ENCODE assay signal across 1 cellular context in the genomic region with DNA sequence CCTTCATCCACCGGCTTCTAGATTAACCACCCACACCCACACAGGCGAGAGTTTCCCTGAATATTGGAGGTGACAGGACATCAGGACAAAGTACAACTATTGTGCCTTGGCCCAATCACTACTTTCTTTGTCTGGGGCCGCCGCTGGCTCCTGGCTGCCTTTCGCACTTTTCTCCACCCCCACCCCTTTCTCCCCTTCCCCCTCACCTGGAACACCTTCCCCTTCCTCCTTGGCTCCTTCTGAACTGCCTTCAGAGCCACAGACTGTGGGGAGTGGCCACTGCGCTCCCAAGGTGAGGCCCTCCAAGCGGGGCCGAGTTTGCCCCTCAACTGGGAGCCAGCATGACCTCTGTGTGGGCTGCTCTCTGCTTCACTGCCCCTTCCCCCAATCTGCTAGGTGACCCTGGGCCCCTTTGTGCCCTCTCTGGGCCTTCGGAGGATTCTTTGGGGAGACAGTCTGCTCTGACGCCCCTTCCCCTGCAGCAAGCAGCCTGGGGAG.
TF ChIP-seq lines count a peak whose summit lies in the region.

No MANE protein-coding gene starts in this region.

TF ChIP-seq in HepG2, 621 proteins besides CTCF, POLR2A, EP300 and RAD21 (continued from another document and continues in another):
- TF ChIP-seq KIAA2018 (CRISPR knock-in tag; IDR thresholded peaks at IDR 0.05; ENCODE audit: borderline replicate concordance): no peak
- TF ChIP-seq, protein P1, sequence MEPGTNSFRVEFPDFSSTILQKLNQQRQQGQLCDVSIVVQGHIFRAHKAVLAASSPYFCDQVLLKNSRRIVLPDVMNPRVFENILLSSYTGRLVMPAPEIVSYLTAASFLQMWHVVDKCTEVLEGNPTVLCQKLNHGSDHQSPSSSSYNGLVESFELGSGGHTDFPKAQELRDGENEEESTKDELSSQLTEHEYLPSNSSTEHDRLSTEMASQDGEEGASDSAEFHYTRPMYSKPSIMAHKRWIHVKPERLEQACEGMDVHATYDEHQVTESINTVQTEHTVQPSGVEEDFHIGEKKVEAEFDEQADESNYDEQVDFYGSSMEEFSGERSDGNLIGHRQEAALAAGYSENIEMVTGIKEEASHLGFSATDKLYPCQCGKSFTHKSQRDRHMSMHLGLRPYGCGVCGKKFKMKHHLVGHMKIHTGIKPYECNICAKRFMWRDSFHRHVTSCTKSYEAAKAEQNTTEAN (CRISPR knock-in tag; conservative IDR thresholded peaks at IDR 0.05): no peak
- TF ChIP-seq, protein P2, sequence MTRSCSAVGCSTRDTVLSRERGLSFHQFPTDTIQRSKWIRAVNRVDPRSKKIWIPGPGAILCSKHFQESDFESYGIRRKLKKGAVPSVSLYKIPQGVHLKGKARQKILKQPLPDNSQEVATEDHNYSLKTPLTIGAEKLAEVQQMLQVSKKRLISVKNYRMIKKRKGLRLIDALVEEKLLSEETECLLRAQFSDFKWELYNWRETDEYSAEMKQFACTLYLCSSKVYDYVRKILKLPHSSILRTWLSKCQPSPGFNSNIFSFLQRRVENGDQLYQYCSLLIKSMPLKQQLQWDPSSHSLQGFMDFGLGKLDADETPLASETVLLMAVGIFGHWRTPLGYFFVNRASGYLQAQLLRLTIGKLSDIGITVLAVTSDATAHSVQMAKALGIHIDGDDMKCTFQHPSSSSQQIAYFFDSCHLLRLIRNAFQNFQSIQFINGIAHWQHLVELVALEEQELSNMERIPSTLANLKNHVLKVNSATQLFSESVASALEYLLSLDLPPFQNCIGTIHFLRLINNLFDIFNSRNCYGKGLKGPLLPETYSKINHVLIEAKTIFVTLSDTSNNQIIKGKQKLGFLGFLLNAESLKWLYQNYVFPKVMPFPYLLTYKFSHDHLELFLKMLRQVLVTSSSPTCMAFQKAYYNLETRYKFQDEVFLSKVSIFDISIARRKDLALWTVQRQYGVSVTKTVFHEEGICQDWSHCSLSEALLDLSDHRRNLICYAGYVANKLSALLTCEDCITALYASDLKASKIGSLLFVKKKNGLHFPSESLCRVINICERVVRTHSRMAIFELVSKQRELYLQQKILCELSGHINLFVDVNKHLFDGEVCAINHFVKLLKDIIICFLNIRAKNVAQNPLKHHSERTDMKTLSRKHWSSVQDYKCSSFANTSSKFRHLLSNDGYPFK (CRISPR knock-in tag; IDR thresholded peaks at IDR 0.05; ENCODE audit: borderline replicate concordance): 0 out of 2 replicates have a peak, but pooled peaks have one; percentile 5
- no peak for TF ChIP-seq KMT2A (CRISPR knock-in tag; IDR thresholded peaks at IDR 0.05)
- TF ChIP-seq, protein P3, sequence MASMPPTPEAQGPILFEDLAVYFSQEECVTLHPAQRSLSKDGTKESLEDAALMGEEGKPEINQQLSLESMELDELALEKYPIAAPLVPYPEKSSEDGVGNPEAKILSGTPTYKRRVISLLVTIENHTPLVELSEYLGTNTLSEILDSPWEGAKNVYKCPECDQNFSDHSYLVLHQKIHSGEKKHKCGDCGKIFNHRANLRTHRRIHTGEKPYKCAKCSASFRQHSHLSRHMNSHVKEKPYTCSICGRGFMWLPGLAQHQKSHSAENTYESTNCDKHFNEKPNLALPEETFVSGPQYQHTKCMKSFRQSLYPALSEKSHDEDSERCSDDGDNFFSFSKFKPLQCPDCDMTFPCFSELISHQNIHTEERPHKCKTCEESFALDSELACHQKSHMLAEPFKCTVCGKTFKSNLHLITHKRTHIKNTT (CRISPR knock-in tag; IDR thresholded peaks at IDR 0.05): no peak
- TF ChIP-seq ZNF773 (CRISPR knock-in tag; IDR thresholded peaks at IDR 0.05; ENCODE audit: borderline replicate concordance): no peak
- no peak for TF ChIP-seq ZNF17 (CRISPR knock-in tag; IDR thresholded peaks at IDR 0.05)
- peak; percentile 58 for TF ChIP-seq ZNF687 (CRISPR knock-in tag; IDR thresholded peaks at IDR 0.05)
- no peak for TF ChIP-seq ETV5 (CRISPR knock-in tag; IDR thresholded peaks at IDR 0.05; ENCODE audit: borderline replicate concordance)
- TF ChIP-seq NCOR1 (IDR thresholded peaks at IDR 0.05; ENCODE audit: borderline replicate concordance, low read length): peak; percentile 33; the same call in 1 of the 2 replicates
- no peak for TF ChIP-seq KDM1A (CRISPR knock-in tag; IDR thresholded peaks at IDR 0.05)
- TF ChIP-seq HNF4A (CRISPR knock-in tag; IDR thresholded peaks at IDR 0.05): peak; percentile 56
- TF ChIP-seq HNF4G (IDR thresholded peaks at IDR 0.05; ENCODE audit: borderline replicate concordance, low read depth, low read length): peak; percentile 60; the same call in 1 of the 2 replicates
- TF ChIP-seq HNF4G (CRISPR knock-in tag; IDR thresholded peaks at IDR 0.05; ENCODE audit: borderline replicate concordance, low read depth): no peak
- TF ChIP-seq, protein P4, sequence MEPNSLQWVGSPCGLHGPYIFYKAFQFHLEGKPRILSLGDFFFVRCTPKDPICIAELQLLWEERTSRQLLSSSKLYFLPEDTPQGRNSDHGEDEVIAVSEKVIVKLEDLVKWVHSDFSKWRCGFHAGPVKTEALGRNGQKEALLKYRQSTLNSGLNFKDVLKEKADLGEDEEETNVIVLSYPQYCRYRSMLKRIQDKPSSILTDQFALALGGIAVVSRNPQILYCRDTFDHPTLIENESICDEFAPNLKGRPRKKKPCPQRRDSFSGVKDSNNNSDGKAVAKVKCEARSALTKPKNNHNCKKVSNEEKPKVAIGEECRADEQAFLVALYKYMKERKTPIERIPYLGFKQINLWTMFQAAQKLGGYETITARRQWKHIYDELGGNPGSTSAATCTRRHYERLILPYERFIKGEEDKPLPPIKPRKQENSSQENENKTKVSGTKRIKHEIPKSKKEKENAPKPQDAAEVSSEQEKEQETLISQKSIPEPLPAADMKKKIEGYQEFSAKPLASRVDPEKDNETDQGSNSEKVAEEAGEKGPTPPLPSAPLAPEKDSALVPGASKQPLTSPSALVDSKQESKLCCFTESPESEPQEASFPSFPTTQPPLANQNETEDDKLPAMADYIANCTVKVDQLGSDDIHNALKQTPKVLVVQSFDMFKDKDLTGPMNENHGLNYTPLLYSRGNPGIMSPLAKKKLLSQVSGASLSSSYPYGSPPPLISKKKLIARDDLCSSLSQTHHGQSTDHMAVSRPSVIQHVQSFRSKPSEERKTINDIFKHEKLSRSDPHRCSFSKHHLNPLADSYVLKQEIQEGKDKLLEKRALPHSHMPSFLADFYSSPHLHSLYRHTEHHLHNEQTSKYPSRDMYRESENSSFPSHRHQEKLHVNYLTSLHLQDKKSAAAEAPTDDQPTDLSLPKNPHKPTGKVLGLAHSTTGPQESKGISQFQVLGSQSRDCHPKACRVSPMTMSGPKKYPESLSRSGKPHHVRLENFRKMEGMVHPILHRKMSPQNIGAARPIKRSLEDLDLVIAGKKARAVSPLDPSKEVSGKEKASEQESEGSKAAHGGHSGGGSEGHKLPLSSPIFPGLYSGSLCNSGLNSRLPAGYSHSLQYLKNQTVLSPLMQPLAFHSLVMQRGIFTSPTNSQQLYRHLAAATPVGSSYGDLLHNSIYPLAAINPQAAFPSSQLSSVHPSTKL (CRISPR knock-in tag; IDR thresholded peaks at IDR 0.05): peak; percentile 69
- 0 out of 2 replicates have a peak, but pooled peaks have one; percentile 42 for TF ChIP-seq NR2F6 (IDR thresholded peaks at IDR 0.05)
- TF ChIP-seq NR2F6 (CRISPR knock-in tag; IDR thresholded peaks at IDR 0.05): no peak
- TF ChIP-seq, protein P5, sequence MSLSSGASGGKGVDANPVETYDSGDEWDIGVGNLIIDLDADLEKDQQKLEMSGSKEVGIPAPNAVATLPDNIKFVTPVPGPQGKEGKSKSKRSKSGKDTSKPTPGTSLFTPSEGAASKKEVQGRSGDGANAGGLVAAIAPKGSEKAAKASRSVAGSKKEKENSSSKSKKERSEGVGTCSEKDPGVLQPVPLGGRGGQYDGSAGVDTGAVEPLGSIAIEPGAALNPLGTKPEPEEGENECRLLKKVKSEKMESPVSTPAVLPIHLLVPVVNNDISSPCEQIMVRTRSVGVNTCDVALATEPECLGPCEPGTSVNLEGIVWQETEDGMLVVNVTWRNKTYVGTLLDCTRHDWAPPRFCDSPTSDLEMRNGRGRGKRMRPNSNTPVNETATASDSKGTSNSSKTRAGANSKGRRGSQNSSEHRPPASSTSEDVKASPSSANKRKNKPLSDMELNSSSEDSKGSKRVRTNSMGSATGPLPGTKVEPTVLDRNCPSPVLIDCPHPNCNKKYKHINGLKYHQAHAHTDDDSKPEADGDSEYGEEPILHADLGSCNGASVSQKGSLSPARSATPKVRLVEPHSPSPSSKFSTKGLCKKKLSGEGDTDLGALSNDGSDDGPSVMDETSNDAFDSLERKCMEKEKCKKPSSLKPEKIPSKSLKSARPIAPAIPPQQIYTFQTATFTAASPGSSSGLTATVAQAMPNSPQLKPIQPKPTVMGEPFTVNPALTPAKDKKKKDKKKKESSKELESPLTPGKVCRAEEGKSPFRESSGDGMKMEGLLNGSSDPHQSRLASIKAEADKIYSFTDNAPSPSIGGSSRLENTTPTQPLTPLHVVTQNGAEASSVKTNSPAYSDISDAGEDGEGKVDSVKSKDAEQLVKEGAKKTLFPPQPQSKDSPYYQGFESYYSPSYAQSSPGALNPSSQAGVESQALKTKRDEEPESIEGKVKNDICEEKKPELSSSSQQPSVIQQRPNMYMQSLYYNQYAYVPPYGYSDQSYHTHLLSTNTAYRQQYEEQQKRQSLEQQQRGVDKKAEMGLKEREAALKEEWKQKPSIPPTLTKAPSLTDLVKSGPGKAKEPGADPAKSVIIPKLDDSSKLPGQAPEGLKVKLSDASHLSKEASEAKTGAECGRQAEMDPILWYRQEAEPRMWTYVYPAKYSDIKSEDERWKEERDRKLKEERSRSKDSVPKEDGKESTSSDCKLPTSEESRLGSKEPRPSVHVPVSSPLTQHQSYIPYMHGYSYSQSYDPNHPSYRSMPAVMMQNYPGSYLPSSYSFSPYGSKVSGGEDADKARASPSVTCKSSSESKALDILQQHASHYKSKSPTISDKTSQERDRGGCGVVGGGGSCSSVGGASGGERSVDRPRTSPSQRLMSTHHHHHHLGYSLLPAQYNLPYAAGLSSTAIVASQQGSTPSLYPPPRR (CRISPR knock-in tag; IDR thresholded peaks at IDR 0.05; ENCODE audit: borderline replicate concordance): no peak; the same call in 1 of the 2 replicates
